Comparison of ENCODE assay signal across 1 cellular context in genomic region chr21:43585924-43586411, GRCh38.
TF ChIP-seq lines count a peak whose summit lies in the region.

No MANE protein-coding gene starts in this region.

TF ChIP-seq in HCT116, 20 proteins besides CTCF, POLR2A, EP300 and RAD21 (continued from another document):
- peak; percentile 67 for TF ChIP-seq CEBPB (IDR thresholded peaks at IDR 0.05; ENCODE audit: low read depth)
- no peak for TF ChIP-seq EZH2 (IDR thresholded peaks at IDR 0.05)
TF ChIP-seq in HCT116: peak in this region for 4.
